ENCODE assay signal across 17 cellular contexts in genomic region chr4:139676365-139676764, GRCh38. TPM values are rescaled to one million over a fixed set of nuclear protein-coding genes. Genes with fewer than 3 reads are reported as not detected.
DNase-seq lines count a peak whose midpoint lies in the region; ATAC-seq, FAIRE-seq and TF ChIP-seq lines count a peak whose summit lies in the region.
"Had no signal": no experiment of that assay in that cellular context is flagged by ENCODE, and none has a peak within 500 bp of the region (broad histone marks: within the 10 kb centered on the region; RNA-seq: fewer than 3 reads in every experiment).

No MANE protein-coding gene starts in this region.

- H3K4me3 Mint-ChIP-seq in Caco-2 (ENCODE audit: unreplicated experiment), result peak overlapping the region; percentile 51
- H3K4me3 Mint-ChIP-seq in progenitor cell of endocrine pancreas (ENCODE audit: low read depth), result peak overlapping the region; percentile 14
- H3K4me3 Mint-ChIP-seq: CD4-positive, alpha-beta T cell had no signal

- H3K9me1 ChIP-seq in K562 (ENCODE audit: control insufficient read depth, insufficient read depth, low read length), result no peaks in the 10 kb centered on the region

- no peak overlapping the region for H3K4me2 ChIP-seq in K562 (ENCODE audit: insufficient read depth, low read length)

- H3K4me1 Mint-ChIP-seq in Caco-2 (ENCODE audit: low read depth, unreplicated experiment), result peaks cover 53% of the 10 kb centered on the region
- H3K4me1 Mint-ChIP-seq in progenitor cell of endocrine pancreas (ENCODE audit: low read depth), result peaks cover 38% of the 10 kb centered on the region

- H3K9me3 ChIP-seq in Caco-2, result no peaks in the 10 kb centered on the region
- H3K9me3 ChIP-seq in K562 (replicated peaks; ENCODE audit: control insufficient read depth, insufficient read depth, low read depth, low read length), result no peaks in the 10 kb centered on the region
- no peaks in the 10 kb centered on the region for H3K9me3 ChIP-seq in esophagus squamous epithelium
- no peaks in the 10 kb centered on the region for H3K9me3 ChIP-seq in tibial nerve

- WGBS in K562 (ENCODE audit: insufficient coverage, low coverage, missing lambda C conversion rate), result 90% methylated on average over 2 of the region's 2 CpGs
- 83 to 97% methylated on average over 2 of the region's 2 CpGs for WGBS in esophagus squamous epithelium, 2 donors
- WGBS in tibial nerve, 2 donors, result 80 to 93% methylated on average over 2 of the region's 2 CpGs

- no peaks in the 10 kb centered on the region for H3K27me3 Mint-ChIP-seq in Caco-2 (ENCODE audit: insufficient read depth, unreplicated experiment)
- H3K27me3 Mint-ChIP-seq in progenitor cell of endocrine pancreas, result no peaks in the 10 kb centered on the region
- H3K27me3 Mint-ChIP-seq: CD4-positive, alpha-beta T cell had no signal

- 0 out of 3 replicates have a peak, but pooled peaks cover 2% of the 10 kb centered on the region for H3K79me2 ChIP-seq in K562 (ENCODE audit: control insufficient read depth, insufficient read depth, low read length)

- H3K9ac ChIP-seq in K562 (ENCODE audit: insufficient read depth in 1 of 2, low read depth in 2 of 2, low read length in 2 of 2), result no peak overlapping the region
- H3K9ac ChIP-seq: BLaER1 treated with 17β-estradiol and CSF1 and Interleukin-3, amounts not matched to agents 10 nM and 100 nM had no signal

- ATAC-seq in K562, result no peak
- ATAC-seq: GM12878 had no signal

- TF ChIP-seq EP300 in K562 (IDR thresholded peaks at IDR 0.05; ENCODE audit: low read length) (no peak), tibial nerve (IDR thresholded peaks at IDR 0.05) (no peak)

- in situ Hi-C loops in K562 (cut with MboI), result no loop called here

- H2AFZ ChIP-seq in K562 (ENCODE audit: low read depth, low read length), result no peak overlapping the region

- intact Hi-C loops in Caco-2 (cut with micrococcal nuclease; ENCODE audit: unreplicated experiment), result loop anchor here (2.0 kb wide), 1 partner anchor 16 kb away; no protein-coding TSS in a partner anchor
- intact Hi-C loops in K562 (cut with micrococcal nuclease), result no loop called here
- intact Hi-C loops in esophagus squamous epithelium (cut with DNase I), result no loop called here

- CTCF ChIA-PET in Caco-2 (lab: Charles Lee) (interaction anchor here (0.6 to 0.8 kb wide), 3 partner anchors 13 to 23 kb away, joined by 3 to 8 read pairs (median 6); no protein-coding TSS in a partner anchor), K562 (lab: Yijun Ruan, JAX; ENCODE audit: low intra/inter-chr PET ratio) (no interaction called here)

- H3K4me1 ChIP-seq in Caco-2 (peaks cover 64% of the 10 kb centered on the region), K562 (replicated peaks in 1 of 2; ENCODE audit: control insufficient read depth in 2 of 2, insufficient read depth in 2 of 2, low read length in 2 of 2) (no peaks in the 10 kb centered on the region), esophagus squamous epithelium (peaks cover 12 to 78% (median 26%) of the 10 kb centered on the region in 3 donors), tibial nerve (no peaks in the 10 kb centered on the region)

- H3K27me3 ChIP-seq in Caco-2 (replicated peaks; ENCODE audit: control insufficient read depth, insufficient read depth, low read length), result no peaks in the 10 kb centered on the region
- H3K27me3 ChIP-seq in K562 (ENCODE audit: control insufficient read depth in 2 of 2, insufficient read depth in 2 of 2, low read length in 2 of 2), result no peaks in the 10 kb centered on the region
- no peaks in the 10 kb centered on the region for H3K27me3 ChIP-seq in esophagus squamous epithelium
- no peaks in the 10 kb centered on the region for H3K27me3 ChIP-seq in tibial nerve
- H3K27me3 ChIP-seq: BLaER1 treated with 17β-estradiol and CSF1 and Interleukin-3, amounts not matched to agents 10 nM and 100 nM had no signal

- TF ChIP-seq CTCF in Caco-2 (IDR thresholded peaks at IDR 0.05; ENCODE audit: insufficient read depth in 1 of 2, low read depth in 1 of 2, low read length in 1 of 2, severe bottlenecking in 1 of 2, unreplicated experiment in 1 of 2), result no peak
- TF ChIP-seq CTCF in K562 (IDR thresholded peaks at IDR 0.05 in 2 of 3, conservative IDR thresholded peaks at IDR 0.05 in 1 of 3; ENCODE audit: insufficient read depth in 2 of 3, low read depth in 1 of 3, low read length in 3 of 3), result no peak
- TF ChIP-seq CTCF in esophagus squamous epithelium (IDR thresholded peaks at IDR 0.05), result no peak
- TF ChIP-seq CTCF in progenitor cell of endocrine pancreas (IDR thresholded peaks at IDR 0.05; ENCODE audit: unreplicated experiment), result no peak
- no peak for TF ChIP-seq CTCF in tibial nerve (IDR thresholded peaks at IDR 0.05)

- no TSS peak for BruUV-seq in Caco-2 (replicated peaks; lab: Mats Ljungman, UMichigan)
- no TSS peak for BruUV-seq in K562 (replicated peaks; lab: Mats Ljungman, UMichigan)

- H3K36me3 ChIP-seq in Caco-2 (ENCODE audit: control insufficient read depth, insufficient read depth, low read length) (peaks cover 3% of the 10 kb centered on the region; the same call in 1 of the 2 replicates), K562 (ENCODE audit: control insufficient read depth, insufficient read depth, low read length) (peaks cover 34% of the 10 kb centered on the region; the same call in 2 of the 3 replicates), esophagus squamous epithelium (peaks cover 0 to 79% (median 8%) of the 10 kb centered on the region in 3 donors), tibial nerve (peaks cover 0 to 21% (median 0%) of the 10 kb centered on the region in 3 donors)

- H3K27ac ChIP-seq in K562 (ENCODE audit: extremely low read depth, low read depth, low read length) (no peak overlapping the region), esophagus squamous epithelium (peak overlapping the region in 3 of 4 donors; percentile 42 to 67 (median 44)), tibial nerve (no peak overlapping the region)

- TF ChIP-seq RAD21 in K562 (CRISPR knock-in tag; conservative IDR thresholded peaks at IDR 0.05 in 1 of 2, IDR thresholded peaks at IDR 0.05 in 1 of 2), result no peak

- no peak for FAIRE-seq in K562 (lab: Jason Lieb, UNC)
- FAIRE-seq: GM12878, H1 had no signal

- H3K36me3 Mint-ChIP-seq in Caco-2 (ENCODE audit: insufficient read depth, unreplicated experiment) (peaks cover 72% of the 10 kb centered on the region), progenitor cell of endocrine pancreas (ENCODE audit: insufficient read depth) (peaks cover 60% of the 10 kb centered on the region)

- no peaks in the 10 kb centered on the region; the same call in 1 of the 2 replicates for H4K20me1 ChIP-seq in K562 (replicated peaks; ENCODE audit: control insufficient read depth, insufficient read depth, low read length)

- no peak for DNase-seq in Caco-2
- no peak for DNase-seq in K562 (ENCODE audit: extremely low read depth in 1 of 4, low spot score in 3 of 4)
- DNase-seq in esophagus squamous epithelium (lab: John Stamatoyannopoulos, UW), result no peak
- DNase-seq in progenitor cell of endocrine pancreas (ENCODE audit: low spot score, unreplicated experiment), result no peak
- DNase-seq in activated effector memory CD4-positive, alpha-beta T cell treated with anti-CD3 and anti-CD28 coated beads, Interleukin-2, amount 50 U/mL, for 16 hours, result no peak
- no peak for DNase-seq in tibial nerve (ENCODE audit: low spot score in 2 of 2)
- no peak for DNase-seq in OCI-M1 (lab: John Stamatoyannopoulos, UW)
- DNase-seq in activated CD8-positive, alpha-beta memory T cell treated with anti-CD3 and anti-CD28 coated beads, Interleukin-2, amount 50 U/mL, for 48 hours, result no peak
- DNase-seq: ACHN; CD4-positive, alpha-beta T cell; DMS79; HCEC 1CT; IMR-90 had no signal

- H3K9me3 Mint-ChIP-seq in Caco-2 (ENCODE audit: unreplicated experiment), result no peaks in the 10 kb centered on the region
- H3K9me3 Mint-ChIP-seq in progenitor cell of endocrine pancreas (ENCODE audit: low read depth), result peaks cover 20% of the 10 kb centered on the region
- H3K9me3 Mint-ChIP-seq: CD4-positive, alpha-beta T cell had no signal

- H3K4me3 ChIP-seq in Caco-2 (ENCODE audit: low read depth, low read length) (no peak overlapping the region), K562 (no peak overlapping the region), esophagus squamous epithelium (no peak overlapping the region), tibial nerve (no peak overlapping the region)
- H3K4me3 ChIP-seq: BLaER1 treated with 17β-estradiol and CSF1 and Interleukin-3, amounts not matched to agents 10 nM and 100 nM; GM12878 had no signal

- peak overlapping the region; percentile 74 for H3K27ac Mint-ChIP-seq in Caco-2 (ENCODE audit: unreplicated experiment)
- no peak overlapping the region for H3K27ac Mint-ChIP-seq in progenitor cell of endocrine pancreas
- H3K27ac Mint-ChIP-seq: CD4-positive, alpha-beta T cell had no signal

- TF ChIP-seq POLR2A in K562 (conservative IDR thresholded peaks at IDR 0.05) (no peak), esophagus squamous epithelium (IDR thresholded peaks at IDR 0.05) (no peak), tibial nerve (IDR thresholded peaks at IDR 0.05) (no peak)

- POLR2A ChIA-PET in Caco-2 (lab: Charles Lee), result no interaction called here
- POLR2A ChIA-PET in K562 (lab: Yijun Ruan, JAX), result no interaction called here

TF ChIP-seq in K562, 482 proteins besides CTCF, POLR2A, EP300 and RAD21:
- TF ChIP-seq ZNF134 (CRISPR knock-in tag; conservative IDR thresholded peaks at IDR 0.05) (peak; percentile 94), EZH2 (IDR thresholded peaks at IDR 0.05; ENCODE audit: borderline replicate concordance, low read depth, low read length) (no peak), RBM25 (IDR thresholded peaks at IDR 0.05; ENCODE audit: low read depth, low read length, severe bottlenecking) (peak; percentile 55)
TF ChIP-seq in K562: peak in this region for 2.

RNA-seq across cellular contexts. Expression of gene MGST2, which starts 10.7 kb away (rescaled TPM):
- total RNA-seq in Caco-2 (2022) (81.7 and 88.4 TPM in 2 replicates), K562 (2014; rRNA removed) (38.7 and 49.1 TPM in 2 replicates), K562 (2014; rRNA removed; fragmentation: Illumina TruSeq; extraction: Trizol) (82.0 and 94.3 TPM in 2 replicates), K562 (2015; rRNA removed; fragmentation: Illumina TruSeq; extraction: Trizol) (84.7 and 92.7 TPM in 2 replicates), K562 (2021) (55.0 and 61.0 TPM in 2 replicates), esophagus squamous epithelium (100 to 1,000 TPM; 105 to 209 (median 158) TPM), progenitor cell of endocrine pancreas (62.5 and 66.1 TPM in 2 replicates), tibial nerve (10 to 100 TPM; 12.2 to 27.3 (median 26.8) TPM)
- 32.7 and 49.5 TPM in 2 replicates for total RNA-seq in K562 (2011; cell fraction: chromatin; rRNA removed; ENCODE audit: low replicate concordance)
- total RNA-seq in K562 (2011; cell fraction: nucleolus; rRNA removed), result 34.0 and 43.0 TPM in 2 replicates
- 49.1 and 50.4 TPM in 2 replicates for total RNA-seq in K562 (2011; cell fraction: nucleoplasm; rRNA removed)
- polyA plus RNA-seq in K562 (2011; rRNA removed) (59.5 and 74.6 TPM in 2 replicates), K562 (2014; fragmentation: Illumina TruSeq; extraction: Trizol) (80.0 and 84.6 TPM in 2 replicates), K562 (2014; fragmentation: Nextera tagmentation; extraction: Ambion mirVana) (100 to 1,000 TPM; 108 to 115 TPM), K562 (2014; rRNA removed) (96.7 and 112 TPM in 2 replicates)
- polyA plus RNA-seq in K562 (2011; cell fraction: cytosol; rRNA removed), result 37.7 and 87.4 TPM in 2 replicates
- polyA plus RNA-seq in K562 (2011; cell fraction: nucleus; rRNA removed), result 13.9 and 28.1 TPM in 2 replicates
- polyA plus RNA-seq in K562 (2012), result 62.4 and 77.5 TPM in 2 replicates
- polyA minus RNA-seq in K562 (2011; rRNA and poly(A)+ RNA removed), result 23.9 and 27.1 TPM in 2 replicates
- 14.1 and 16.5 TPM in 2 replicates for polyA minus RNA-seq in K562 (2011; cell fraction: cytosol; rRNA and poly(A)+ RNA removed)
- 11.4 and 23.4 TPM in 2 replicates for polyA minus RNA-seq in K562 (2011; cell fraction: nucleus; rRNA and poly(A)+ RNA removed)
- total RNA-seq: G401 had no signal

Comparison
In these comparisons a context has a peak if more than half of its experiments do, and no peak if none do; other contexts are left out.
1. H3K27ac ChIP-seq: peak in esophagus squamous epithelium (3 of 4); none in K562 (single experiment) and tibial nerve (0 of 4).